ENCODE assay signal across 1 cellular context in the genomic region with DNA sequence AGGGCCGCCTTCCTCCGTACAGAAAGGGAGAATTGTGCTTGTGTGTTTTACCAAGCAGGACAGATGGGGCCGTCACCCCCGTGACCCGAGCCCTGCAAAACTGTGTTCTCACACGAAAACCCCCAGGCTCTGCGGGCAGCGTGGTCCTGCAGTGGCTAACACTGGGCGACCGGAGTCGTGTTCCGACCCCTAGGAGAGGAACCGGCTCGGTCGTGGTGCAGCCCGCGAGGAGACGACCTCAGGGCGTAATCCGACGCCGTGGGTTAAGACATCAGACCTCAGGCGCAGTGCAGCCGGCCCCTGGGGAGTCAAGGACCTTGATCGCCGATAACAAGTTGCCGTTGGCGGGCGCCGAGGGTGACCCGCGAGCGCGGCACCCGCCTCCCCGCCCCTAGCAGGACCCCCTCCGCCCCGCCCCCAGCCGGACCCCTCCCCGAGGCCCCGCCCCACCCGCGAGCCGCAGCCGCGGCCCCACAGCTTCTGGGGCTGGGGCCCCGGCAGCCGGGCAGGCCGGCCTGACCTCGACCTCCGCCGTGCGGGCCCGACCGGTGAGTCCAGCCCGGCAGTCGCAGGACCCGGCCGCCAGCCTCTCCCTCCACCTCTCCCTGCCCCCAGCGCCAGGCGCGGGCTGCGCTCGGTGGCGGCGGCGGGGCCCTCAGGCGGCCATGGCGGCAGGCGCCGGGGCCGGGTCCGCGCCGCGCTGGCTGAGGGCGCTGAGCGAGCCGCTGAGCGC.
TF ChIP-seq lines count a peak whose summit lies in the region.

A gene (plus strand): TSS at position 444 of the 733 bp plus-strand sequence. CDS start 222 bp downstream, at position 666.

TF ChIP-seq in HEK293, 187 proteins besides CTCF, POLR2A, EP300 and RAD21 (continued from another document):
- TF ChIP-seq, protein P1, sequence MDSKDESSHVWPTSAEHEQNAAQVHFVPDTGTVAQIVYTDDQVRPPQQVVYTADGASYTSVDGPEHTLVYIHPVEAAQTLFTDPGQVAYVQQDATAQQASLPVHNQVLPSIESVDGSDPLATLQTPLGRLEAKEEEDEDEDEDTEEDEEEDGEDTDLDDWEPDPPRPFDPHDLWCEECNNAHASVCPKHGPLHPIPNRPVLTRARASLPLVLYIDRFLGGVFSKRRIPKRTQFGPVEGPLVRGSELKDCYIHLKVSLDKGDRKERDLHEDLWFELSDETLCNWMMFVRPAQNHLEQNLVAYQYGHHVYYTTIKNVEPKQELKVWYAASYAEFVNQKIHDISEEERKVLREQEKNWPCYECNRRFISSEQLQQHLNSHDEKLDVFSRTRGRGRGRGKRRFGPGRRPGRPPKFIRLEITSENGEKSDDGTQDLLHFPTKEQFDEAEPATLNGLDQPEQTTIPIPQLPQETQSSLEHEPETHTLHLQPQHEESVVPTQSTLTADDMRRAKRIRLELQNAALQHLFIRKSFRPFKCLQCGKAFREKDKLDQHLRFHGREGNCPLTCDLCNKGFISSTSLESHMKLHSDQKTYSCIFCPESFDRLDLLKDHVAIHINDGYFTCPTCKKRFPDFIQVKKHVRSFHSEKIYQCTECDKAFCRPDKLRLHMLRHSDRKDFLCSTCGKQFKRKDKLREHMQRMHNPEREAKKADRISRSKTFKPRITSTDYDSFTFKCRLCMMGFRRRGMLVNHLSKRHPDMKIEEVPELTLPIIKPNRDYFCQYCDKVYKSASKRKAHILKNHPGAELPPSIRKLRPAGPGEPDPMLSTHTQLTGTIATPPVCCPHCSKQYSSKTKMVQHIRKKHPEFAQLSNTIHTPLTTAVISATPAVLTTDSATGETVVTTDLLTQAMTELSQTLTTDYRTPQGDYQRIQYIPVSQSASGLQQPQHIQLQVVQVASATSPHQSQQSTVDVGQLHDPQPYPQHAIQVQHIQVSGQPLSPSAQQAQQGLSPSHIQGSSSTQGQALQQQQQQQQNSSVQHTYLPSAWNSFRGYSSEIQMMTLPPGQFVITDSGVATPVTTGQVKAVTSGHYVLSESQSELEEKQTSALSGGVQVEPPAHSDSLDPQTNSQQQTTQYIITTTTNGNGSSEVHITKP (tag by site-specific recombination; IDR thresholded peaks at IDR 0.05), result peak; percentile 69
- TF ChIP-seq ZBTB20 (tag by site-specific recombination; IDR thresholded peaks at IDR 0.05) (peak; percentile 59), ZNF223 (tag by site-specific recombination; IDR thresholded peaks at IDR 0.05) (no peak), ZNF214 (tag by site-specific recombination; IDR thresholded peaks at IDR 0.05; ENCODE audit: borderline replicate concordance) (no peak), ZNF561 (tag by site-specific recombination; IDR thresholded peaks at IDR 0.05; ENCODE audit: borderline replicate concordance) (0 out of 2 replicates have a peak, but pooled peaks have one; percentile 11), ZBTB17 (tag by site-specific recombination; IDR thresholded peaks at IDR 0.05) (peak; percentile 73; the same call in 1 of the 2 replicates), ZNF610 (tag by site-specific recombination; IDR thresholded peaks at IDR 0.05; ENCODE audit: borderline replicate concordance) (no peak), ZSCAN16 (tag by site-specific recombination; IDR thresholded peaks at IDR 0.05) (no peak), ZNF10 (tag by site-specific recombination; IDR thresholded peaks at IDR 0.05) (peak; percentile 64; the same call in 1 of the 2 replicates), OSR2 (tag by site-specific recombination; IDR thresholded peaks at IDR 0.05) (no peak), GLIS1 (tag by site-specific recombination; IDR thresholded peaks at IDR 0.05) (peak; percentile 89), ZNF654 (tag by site-specific recombination; IDR thresholded peaks at IDR 0.05; ENCODE audit: low read depth) (no peak), ZNF335 (tag by site-specific recombination; conservative IDR thresholded peaks at IDR 0.05) (peak; percentile 95), ZNF426 (tag by site-specific recombination; IDR thresholded peaks at IDR 0.05) (no peak), SP2 (tag by site-specific recombination; IDR thresholded peaks at IDR 0.05) (peak; percentile 28), KLF16 (tag by site-specific recombination; IDR thresholded peaks at IDR 0.05) (no peak), ZNF133 (tag by site-specific recombination; IDR thresholded peaks at IDR 0.05) (no peak), ZBTB21 (tag by site-specific recombination; IDR thresholded peaks at IDR 0.05) (no peak), SP3 (tag by site-specific recombination; IDR thresholded peaks at IDR 0.05) (peak; percentile 38), ZNF777 (tag by site-specific recombination; IDR thresholded peaks at IDR 0.05; ENCODE audit: borderline replicate concordance) (no peak; the same call in 1 of the 2 replicates), ZNF169 (tag by site-specific recombination; IDR thresholded peaks at IDR 0.05) (no peak), ZNF843 (tag by site-specific recombination; IDR thresholded peaks at IDR 0.05) (peak; percentile 43; the same call in 1 of the 2 replicates), ZBTB48 (tag by site-specific recombination; IDR thresholded peaks at IDR 0.05) (peak; percentile 74), ZNF629 (tag by site-specific recombination; IDR thresholded peaks at IDR 0.05) (peak; percentile 25; the same call in 1 of the 2 replicates), ZEB2 (tag by site-specific recombination; IDR thresholded peaks at IDR 0.05) (peak; percentile 74), ZBTB8A (tag by site-specific recombination; IDR thresholded peaks at IDR 0.05) (peak; percentile 72), KLF7 (tag by site-specific recombination; IDR thresholded peaks at IDR 0.05; ENCODE audit: borderline replicate concordance) (0 out of 2 replicates have a peak, but pooled peaks have one; percentile 23), ZNF670 (tag by site-specific recombination; IDR thresholded peaks at IDR 0.05; ENCODE audit: low read depth) (no peak), ZNF423 (tag by site-specific recombination; IDR thresholded peaks at IDR 0.05) (peak; percentile 87), ZIC2 (tag by site-specific recombination; IDR thresholded peaks at IDR 0.05) (peak; percentile 93), ZNF776 (tag by site-specific recombination; IDR thresholded peaks at IDR 0.05; ENCODE audit: borderline replicate concordance) (no peak), MEIS1 (CRISPR knock-in tag; IDR thresholded peaks at IDR 0.05; ENCODE audit: borderline replicate concordance) (0 out of 2 replicates have a peak, but pooled peaks have one; percentile 29), KLF8 (tag by site-specific recombination; IDR thresholded peaks at IDR 0.05) (0 out of 2 replicates have a peak, but pooled peaks have one; percentile 28), KLF10 (tag by site-specific recombination; IDR thresholded peaks at IDR 0.05) (no peak)
- TF ChIP-seq, protein P2, sequence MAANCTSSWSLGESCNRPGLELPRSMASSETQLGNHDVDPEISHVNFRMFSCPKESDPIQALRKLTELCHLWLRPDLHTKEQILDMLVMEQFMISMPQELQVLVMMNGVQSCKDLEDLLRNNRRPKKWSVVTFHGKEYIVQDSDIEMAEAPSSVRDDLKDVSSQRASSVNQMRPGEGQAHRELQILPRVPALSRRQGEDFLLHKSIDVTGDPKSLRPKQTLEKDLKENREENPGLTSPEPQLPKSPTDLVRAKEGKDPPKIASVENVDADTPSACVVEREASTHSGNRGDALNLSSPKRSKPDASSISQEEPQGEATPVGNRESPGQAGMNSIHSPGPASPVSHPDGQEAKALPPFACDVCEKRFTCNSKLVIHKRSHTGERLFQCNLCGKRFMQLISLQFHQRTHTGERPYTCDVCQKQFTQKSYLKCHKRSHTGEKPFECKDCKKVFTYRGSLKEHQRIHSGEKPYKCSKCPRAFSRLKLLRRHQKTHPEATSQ (tag by site-specific recombination; IDR thresholded peaks at IDR 0.05), result no peak
- TF ChIP-seq, protein P3, sequence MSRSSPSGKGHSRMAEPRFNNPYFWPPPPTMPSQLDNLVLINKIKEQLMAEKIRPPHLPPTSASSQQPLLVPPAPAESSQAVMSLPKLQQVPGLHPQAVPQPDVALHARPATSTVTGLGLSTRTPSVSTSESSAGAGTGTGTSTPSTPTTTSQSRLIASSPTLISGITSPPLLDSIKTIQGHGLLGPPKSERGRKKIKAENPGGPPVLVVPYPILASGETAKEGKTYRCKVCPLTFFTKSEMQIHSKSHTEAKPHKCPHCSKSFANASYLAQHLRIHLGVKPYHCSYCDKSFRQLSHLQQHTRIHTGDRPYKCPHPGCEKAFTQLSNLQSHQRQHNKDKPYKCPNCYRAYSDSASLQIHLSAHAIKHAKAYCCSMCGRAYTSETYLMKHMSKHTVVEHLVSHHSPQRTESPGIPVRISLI (tag by site-specific recombination; IDR thresholded peaks at IDR 0.05), result no peak
- TF ChIP-seq, protein P4, sequence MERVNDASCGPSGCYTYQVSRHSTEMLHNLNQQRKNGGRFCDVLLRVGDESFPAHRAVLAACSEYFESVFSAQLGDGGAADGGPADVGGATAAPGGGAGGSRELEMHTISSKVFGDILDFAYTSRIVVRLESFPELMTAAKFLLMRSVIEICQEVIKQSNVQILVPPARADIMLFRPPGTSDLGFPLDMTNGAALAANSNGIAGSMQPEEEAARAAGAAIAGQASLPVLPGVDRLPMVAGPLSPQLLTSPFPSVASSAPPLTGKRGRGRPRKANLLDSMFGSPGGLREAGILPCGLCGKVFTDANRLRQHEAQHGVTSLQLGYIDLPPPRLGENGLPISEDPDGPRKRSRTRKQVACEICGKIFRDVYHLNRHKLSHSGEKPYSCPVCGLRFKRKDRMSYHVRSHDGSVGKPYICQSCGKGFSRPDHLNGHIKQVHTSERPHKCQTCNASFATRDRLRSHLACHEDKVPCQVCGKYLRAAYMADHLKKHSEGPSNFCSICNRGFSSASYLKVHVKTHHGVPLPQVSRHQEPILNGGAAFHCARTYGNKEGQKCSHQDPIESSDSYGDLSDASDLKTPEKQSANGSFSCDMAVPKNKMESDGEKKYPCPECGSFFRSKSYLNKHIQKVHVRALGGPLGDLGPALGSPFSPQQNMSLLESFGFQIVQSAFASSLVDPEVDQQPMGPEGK (tag by site-specific recombination; IDR thresholded peaks at IDR 0.05), result 0 out of 2 replicates have a peak, but pooled peaks have one; percentile 31
- TF ChIP-seq, protein P5, sequence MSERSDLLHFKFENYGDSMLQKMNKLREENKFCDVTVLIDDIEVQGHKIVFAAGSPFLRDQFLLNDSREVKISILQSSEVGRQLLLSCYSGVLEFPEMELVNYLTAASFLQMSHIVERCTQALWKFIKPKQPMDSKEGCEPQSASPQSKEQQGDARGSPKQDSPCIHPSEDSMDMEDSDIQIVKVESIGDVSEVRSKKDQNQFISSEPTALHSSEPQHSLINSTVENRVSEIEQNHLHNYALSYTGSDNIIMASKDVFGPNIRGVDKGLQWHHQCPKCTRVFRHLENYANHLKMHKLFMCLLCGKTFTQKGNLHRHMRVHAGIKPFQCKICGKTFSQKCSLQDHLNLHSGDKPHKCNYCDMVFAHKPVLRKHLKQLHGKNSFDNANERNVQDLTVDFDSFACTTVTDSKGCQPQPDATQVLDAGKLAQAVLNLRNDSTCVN (tag by site-specific recombination; optimal IDR thresholded peaks at IDR 0.05), result peak; percentile 49
- TF ChIP-seq, protein P6, sequence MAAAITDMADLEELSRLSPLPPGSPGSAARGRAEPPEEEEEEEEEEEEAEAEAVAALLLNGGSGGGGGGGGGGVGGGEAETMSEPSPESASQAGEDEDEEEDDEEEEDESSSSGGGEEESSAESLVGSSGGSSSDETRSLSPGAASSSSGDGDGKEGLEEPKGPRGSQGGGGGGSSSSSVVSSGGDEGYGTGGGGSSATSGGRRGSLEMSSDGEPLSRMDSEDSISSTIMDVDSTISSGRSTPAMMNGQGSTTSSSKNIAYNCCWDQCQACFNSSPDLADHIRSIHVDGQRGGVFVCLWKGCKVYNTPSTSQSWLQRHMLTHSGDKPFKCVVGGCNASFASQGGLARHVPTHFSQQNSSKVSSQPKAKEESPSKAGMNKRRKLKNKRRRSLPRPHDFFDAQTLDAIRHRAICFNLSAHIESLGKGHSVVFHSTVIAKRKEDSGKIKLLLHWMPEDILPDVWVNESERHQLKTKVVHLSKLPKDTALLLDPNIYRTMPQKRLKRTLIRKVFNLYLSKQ (tag by site-specific recombination; IDR thresholded peaks at IDR 0.05; ENCODE audit: borderline replicate concordance), result no peak
- TF ChIP-seq, protein P7, sequence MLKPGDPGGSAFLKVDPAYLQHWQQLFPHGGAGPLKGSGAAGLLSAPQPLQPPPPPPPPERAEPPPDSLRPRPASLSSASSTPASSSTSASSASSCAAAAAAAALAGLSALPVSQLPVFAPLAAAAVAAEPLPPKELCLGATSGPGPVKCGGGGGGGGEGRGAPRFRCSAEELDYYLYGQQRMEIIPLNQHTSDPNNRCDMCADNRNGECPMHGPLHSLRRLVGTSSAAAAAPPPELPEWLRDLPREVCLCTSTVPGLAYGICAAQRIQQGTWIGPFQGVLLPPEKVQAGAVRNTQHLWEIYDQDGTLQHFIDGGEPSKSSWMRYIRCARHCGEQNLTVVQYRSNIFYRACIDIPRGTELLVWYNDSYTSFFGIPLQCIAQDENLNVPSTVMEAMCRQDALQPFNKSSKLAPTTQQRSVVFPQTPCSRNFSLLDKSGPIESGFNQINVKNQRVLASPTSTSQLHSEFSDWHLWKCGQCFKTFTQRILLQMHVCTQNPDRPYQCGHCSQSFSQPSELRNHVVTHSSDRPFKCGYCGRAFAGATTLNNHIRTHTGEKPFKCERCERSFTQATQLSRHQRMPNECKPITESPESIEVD (tag by site-specific recombination; IDR thresholded peaks at IDR 0.05), result 0 out of 2 replicates have a peak, but pooled peaks have one; percentile 20
- TF ChIP-seq, protein P8, sequence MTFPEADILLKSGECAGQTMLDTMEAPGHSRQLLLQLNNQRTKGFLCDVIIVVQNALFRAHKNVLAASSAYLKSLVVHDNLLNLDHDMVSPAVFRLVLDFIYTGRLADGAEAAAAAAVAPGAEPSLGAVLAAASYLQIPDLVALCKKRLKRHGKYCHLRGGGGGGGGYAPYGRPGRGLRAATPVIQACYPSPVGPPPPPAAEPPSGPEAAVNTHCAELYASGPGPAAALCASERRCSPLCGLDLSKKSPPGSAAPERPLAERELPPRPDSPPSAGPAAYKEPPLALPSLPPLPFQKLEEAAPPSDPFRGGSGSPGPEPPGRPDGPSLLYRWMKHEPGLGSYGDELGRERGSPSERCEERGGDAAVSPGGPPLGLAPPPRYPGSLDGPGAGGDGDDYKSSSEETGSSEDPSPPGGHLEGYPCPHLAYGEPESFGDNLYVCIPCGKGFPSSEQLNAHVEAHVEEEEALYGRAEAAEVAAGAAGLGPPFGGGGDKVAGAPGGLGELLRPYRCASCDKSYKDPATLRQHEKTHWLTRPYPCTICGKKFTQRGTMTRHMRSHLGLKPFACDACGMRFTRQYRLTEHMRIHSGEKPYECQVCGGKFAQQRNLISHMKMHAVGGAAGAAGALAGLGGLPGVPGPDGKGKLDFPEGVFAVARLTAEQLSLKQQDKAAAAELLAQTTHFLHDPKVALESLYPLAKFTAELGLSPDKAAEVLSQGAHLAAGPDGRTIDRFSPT (tag by site-specific recombination; IDR thresholded peaks at IDR 0.05), result peak; percentile 46
